Comparison of ENCODE assay signal across 34 cellular contexts in genomic region chr10:2746638-2747037, GRCh38.
"Had no signal": no experiment of that assay in that cellular context is flagged by ENCODE, and none has a peak within 500 bp of the region (broad histone marks: within the 10 kb centered on the region; RNA-seq: fewer than 3 reads in every experiment).

No MANE protein-coding gene starts in this region.

- H3K27ac ChIP-seq: adrenal gland, ascending aorta, body of pancreas, brain microvascular endothelial cell, breast epithelium, cardiac muscle cell had no signal

- H3K27me3 ChIP-seq: adrenal gland, ascending aorta, body of pancreas, brain microvascular endothelial cell, cardiac muscle cell had no signal

- FAIRE-seq: astrocyte, bronchial epithelial cell had no signal

- ATAC-seq: activated naive CD4-positive, alpha-beta T cell treated with anti-CD3 and anti-CD28 coated beads, Interleukin-2, amount 50 U/mL, for 72 hours; activated naive CD8-positive, alpha-beta T cell treated with anti-CD3 and anti-CD28 coated beads, Interleukin-2, amount 50 U/mL, for 24 hours; activated T-cell treated with anti-CD3 and anti-CD28 coated beads, Interleukin-2, amount 50 U/mL, for 4 hours; activated T-cell treated with anti-CD3 and anti-CD28 coated beads, Interleukin-2, amount 50 U/mL, for 72 hours; activated T-helper 17 cell treated with anti-CD3 and anti-CD28 coated beads, Interleukin-2, amount 50 U/mL, for 72 hours; body of pancreas had no signal

- H3K4me3 ChIP-seq: adrenal gland, ascending aorta, body of pancreas, breast epithelium, cardiac muscle cell had no signal

- H3K36me3 ChIP-seq: adrenal gland, ascending aorta, brain microvascular endothelial cell, breast epithelium, cardiac muscle cell had no signal

- H3K4me1 ChIP-seq: adrenal gland, ascending aorta, body of pancreas, breast epithelium had no signal

- H3K9me3 ChIP-seq: adrenal gland, ascending aorta, body of pancreas, breast epithelium had no signal

- DNase-seq: activated effector memory CD4-positive, alpha-beta T cell treated with anti-CD3 and anti-CD28 coated beads, Interleukin-2, amount 50 U/mL, for 16 hours; activated effector memory CD4-positive, alpha-beta T cell treated with Interleukin-2 at 50 U/mL for 16 hours; activated gamma-delta T cell; activated gamma-delta T cell treated with Interleukin-2 at 50 U/mL for 16 hours; activated naive CD4-positive, alpha-beta T cell; activated naive CD4-positive, alpha-beta T cell treated with anti-CD3 and anti-CD28 coated beads for 36 hours; activated naive CD4-positive, alpha-beta T cell treated with anti-CD3 and anti-CD28 coated beads, Interleukin-2, amount 10 ng/mL, durations not matched to agents 7 days and 5 days; activated naive CD4-positive, alpha-beta T cell treated with anti-CD3 and anti-CD28 coated beads, Interleukin-2, amount 50 U/mL, for 16 hours; activated naive CD4-positive, alpha-beta T cell treated with Interleukin-2 at 50 U/mL for 16 hours; activated naive CD8-positive, alpha-beta T cell treated with anti-CD3 and anti-CD28 coated beads for 36 hours; activated naive CD8-positive, alpha-beta T cell treated with anti-CD3 and anti-CD28 coated beads, Interleukin-2, amount 10 ng/mL, durations not matched to agents 7 days and 5 days; activated naive CD8-positive, alpha-beta T cell treated with anti-CD3 and anti-CD28 coated beads, Interleukin-2, amount 50 U/mL, for 24 hours; activated T-cell treated with anti-CD3 and anti-CD28 coated beads, Interleukin-2, amount 50 U/mL, for 1 hour; activated T-cell treated with anti-CD3 and anti-CD28 coated beads, Interleukin-2, amount 50 U/mL, for 24 hours; activated T-cell treated with anti-CD3 and anti-CD28 coated beads, Interleukin-2, amount 50 U/mL, for 4 hours; activated T-cell treated with anti-CD3 and anti-CD28 coated beads, Interleukin-2, amount 50 U/mL, for 48 hours; activated T-cell treated with anti-CD3 and anti-CD28 coated beads, Interleukin-2, amount 50 U/mL, for 72 hours; adrenal gland; amniotic stem cell; amygdala; anterior cingulate cortex; aorta; body of pancreas; brain microvascular endothelial cell; caudate nucleus; central memory CD4-positive, alpha-beta T cell; cerebellar nuclear complex had no signal
